In genomic region chr18:31658670-31659573, GRCh38 we compare ENCODE assay signal across 8 cellular contexts. TPM values are rescaled to one million over a fixed set of nuclear protein-coding genes. Genes with fewer than 3 reads are reported as not detected.
DNase-seq lines count a peak whose midpoint lies in the region; ATAC-seq, FAIRE-seq and TF ChIP-seq lines count a peak whose summit lies in the region.

No MANE protein-coding gene starts in this region.

- no peak for TF ChIP-seq CTCF in WTC11 (IDR thresholded peaks at IDR 0.05)

- CTCF ChIA-PET in WTC11 (lab: Charles Lee) = interaction anchor here (0.8 to 1.5 kb wide), 2 partner anchors 22 to 235 kb away, joined by 3 to 6 read pairs; no protein-coding TSS in a partner anchor

- ATAC-seq in GM18907 (IDR thresholded peaks at IDR 0.05; ENCODE audit: unreplicated experiment) = peak; percentile 81
- ATAC-seq in HG03045 (IDR thresholded peaks at IDR 0.05; ENCODE audit: unreplicated experiment) = peak; percentile 73
- no peak for ATAC-seq in WTC11

- no peaks in the 10 kb centered on the region for H3K27me3 Mint-ChIP-seq in WTC11 (ENCODE audit: low read depth)

- no peak for FAIRE-seq in HTR-8/SVneo (lab: Jason Lieb, UNC)

- no peak overlapping the region for H3K4me3 Mint-ChIP-seq in WTC11

- DNase-seq in A172 (ENCODE audit: low spot score) (peak; percentile 26), WTC11 (ENCODE audit: low spot score) (no peak), pulmonary artery endothelial cell (ENCODE audit: low read depth, low spot score) (peak; percentile 36), NCI-H774 (lab: John Stamatoyannopoulos, UW) (no peak), NCI-H2227 treated with DMSO at 0.1 percent for 48 hours (lab: John Stamatoyannopoulos, UW) (no peak), HTR-8/SVneo (ENCODE audit: insufficient read length, low spot score) (no peak)

- POLR2A ChIA-PET in WTC11 (lab: Charles Lee) = no interaction called here

- H3K36me3 Mint-ChIP-seq in WTC11 = peaks cover 38% of the 10 kb centered on the region

- peaks cover 25% of the 10 kb centered on the region for H3K4me1 Mint-ChIP-seq in WTC11

- peaks cover 14% of the 10 kb centered on the region for H3K9me3 Mint-ChIP-seq in WTC11

- H3K27ac Mint-ChIP-seq in WTC11 = peak overlapping the region; percentile 67

TF ChIP-seq in WTC11, 78 proteins besides CTCF, POLR2A, EP300 and RAD21 (continues in another document):
- TF ChIP-seq HMGXB4 (CRISPR knock-in tag; IDR thresholded peaks at IDR 0.05) (no peak), AR (CRISPR knock-in tag; IDR thresholded peaks at IDR 0.05) (no peak), ZNF396 (CRISPR knock-in tag; IDR thresholded peaks at IDR 0.05; ENCODE audit: borderline replicate concordance) (no peak), CBFB (CRISPR knock-in tag; IDR thresholded peaks at IDR 0.05; ENCODE audit: low read depth) (no peak), JAZF1 (CRISPR knock-in tag; IDR thresholded peaks at IDR 0.05) (no peak), IRF1 (CRISPR knock-in tag; IDR thresholded peaks at IDR 0.05) (no peak), ATF1 (CRISPR knock-in tag; IDR thresholded peaks at IDR 0.05) (no peak), SMAD3 (CRISPR knock-in tag; IDR thresholded peaks at IDR 0.05; ENCODE audit: borderline replicate concordance) (no peak), STAT6 (CRISPR knock-in tag; conservative IDR thresholded peaks at IDR 0.05; ENCODE audit: low read depth) (no peak), ZBTB21 (CRISPR knock-in tag; IDR thresholded peaks at IDR 0.05; ENCODE audit: borderline replicate concordance) (no peak), EMX1 (CRISPR knock-in tag; IDR thresholded peaks at IDR 0.05) (no peak), ZNF423 (CRISPR knock-in tag; IDR thresholded peaks at IDR 0.05) (no peak), PRDM15 (CRISPR knock-in tag; IDR thresholded peaks at IDR 0.05) (no peak), IRF2 (CRISPR knock-in tag; IDR thresholded peaks at IDR 0.05; ENCODE audit: borderline replicate concordance, low read depth) (no peak), TCF7 (CRISPR knock-in tag; IDR thresholded peaks at IDR 0.05; ENCODE audit: low read depth) (no peak), TP53 (CRISPR knock-in tag; IDR thresholded peaks at IDR 0.05) (no peak), ZMAT4 (CRISPR knock-in tag; IDR thresholded peaks at IDR 0.05) (no peak), PRRX2 (CRISPR knock-in tag; IDR thresholded peaks at IDR 0.05) (no peak), MLX (CRISPR knock-in tag; IDR thresholded peaks at IDR 0.05) (no peak)

RNA-seq across cellular contexts. Expression of gene B4GALT6, which starts 25.5 kb away (rescaled TPM):
- total RNA-seq in A172 (2014; rRNA removed; shearing (Covaris generic)) = 15.1 and 17.5 TPM in 2 replicates
- 50.6 to 56.6 TPM (median 50.8 TPM) in 3 replicates for total RNA-seq in WTC11 (2021)
- 9.1 and 12.2 TPM in 2 replicates for total RNA-seq in pulmonary artery endothelial cell

Comparison
In these comparisons a context has a peak if more than half of its experiments do, and no peak if none do; other contexts are left out.
1. DNase-seq: peak in A172 (single experiment) and pulmonary artery endothelial cell (single experiment); none in WTC11 (single experiment), NCI-H774 (single experiment), NCI-H2227 treated with DMSO at 0.1 percent for 48 hours (single experiment) and HTR-8/SVneo (single experiment).